ENCODE assay signal across 2 cellular contexts in the genomic region with DNA sequence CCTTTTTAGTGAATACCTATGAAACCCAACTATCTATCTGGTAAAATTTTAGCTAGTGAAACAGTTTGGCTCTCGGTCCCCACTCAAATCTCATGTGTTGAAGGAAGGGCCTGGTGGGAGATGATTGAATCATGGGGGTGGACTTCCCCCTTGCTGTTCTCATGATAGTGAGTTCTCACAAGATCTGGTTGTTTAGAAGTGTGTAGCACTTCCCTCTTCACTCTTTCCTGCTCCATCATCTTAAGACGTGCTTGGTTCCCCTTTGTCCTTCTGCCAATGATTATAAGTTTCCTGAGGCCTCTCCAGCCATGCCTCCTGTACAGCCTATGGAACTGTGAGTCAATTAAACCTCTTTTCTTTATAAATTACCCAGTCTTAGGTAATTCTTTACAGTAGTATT. TPM values are rescaled to one million over a fixed set of nuclear protein-coding genes. Genes with fewer than 3 reads are reported as not detected.
"Had no signal": no experiment of that assay in that cellular context is flagged by ENCODE, and none has a peak within 500 bp of the region (broad histone marks: within the 10 kb centered on the region; RNA-seq: fewer than 3 reads in every experiment).

No MANE protein-coding gene starts in this region.

RNA-seq across cellular contexts. Expression of a gene that starts 24.5 kb away (rescaled TPM):
- total RNA-seq: mononuclear cell; natural killer cell treated with Interleukin-12 subunit alpha and Interleukin-12 subunit beta and Interleukin-15 and Interleukin-18, amount 100 ng/mL, for 72 hours had no signal
